ENCODE assay signal across 8 cellular contexts in the genomic region with DNA sequence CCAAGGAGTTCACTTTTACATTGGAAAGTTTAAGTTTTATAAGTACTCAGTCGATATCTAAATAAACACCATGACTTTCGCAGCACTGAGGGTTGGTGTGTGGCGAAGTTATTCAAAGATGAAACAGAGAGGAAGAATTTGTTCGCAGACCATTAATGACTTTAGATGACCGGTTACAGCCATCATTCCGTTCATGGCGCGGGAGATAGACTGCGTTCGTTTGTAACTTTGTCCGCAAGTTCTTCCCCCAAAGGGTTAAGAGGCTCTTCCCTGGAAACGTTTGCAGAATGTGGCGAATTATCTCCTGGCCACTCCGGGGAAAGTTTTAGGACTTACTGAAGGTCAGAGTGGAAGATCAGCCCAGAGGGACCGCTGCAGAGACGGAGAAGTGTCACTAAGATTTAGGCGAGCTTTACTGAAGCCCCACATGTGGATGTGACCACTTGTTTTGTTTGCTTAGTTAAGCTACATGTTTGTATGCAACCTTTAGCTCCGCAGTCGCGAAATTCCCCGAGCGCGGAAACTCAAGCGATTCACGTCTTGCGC.
A peak's percentile ranks its signal among the peaks of the same experiment; 100 is the strongest.
DNase-seq lines count a peak whose midpoint lies in the region; ATAC-seq and TF ChIP-seq lines count a peak whose summit lies in the region.

No MANE protein-coding gene starts in this region.

- peaks cover 19% of the 10 kb centered on the region for H3K4me1 Mint-ChIP-seq in activated T-cell treated with anti-CD3 and anti-CD28 coated beads, Interleukin-2, amount 50 U/mL, for 24 hours (ENCODE audit: low read depth)

- peak overlapping the region; percentile 33 for H3K4me3 Mint-ChIP-seq in activated T-cell treated with anti-CD3 and anti-CD28 coated beads, Interleukin-2, amount 50 U/mL, for 24 hours

- peak overlapping the region; percentile 47 for H3K27ac Mint-ChIP-seq in activated T-cell treated with anti-CD3 and anti-CD28 coated beads, Interleukin-2, amount 50 U/mL, for 24 hours

- ATAC-seq in HG02678 (IDR thresholded peaks at IDR 0.05; ENCODE audit: unreplicated experiment) = no peak

- H3K9me3 Mint-ChIP-seq in activated T-cell treated with anti-CD3 and anti-CD28 coated beads, Interleukin-2, amount 50 U/mL, for 24 hours = no peaks in the 10 kb centered on the region

- no peaks in the 10 kb centered on the region for H3K36me3 Mint-ChIP-seq in activated T-cell treated with anti-CD3 and anti-CD28 coated beads, Interleukin-2, amount 50 U/mL, for 24 hours (ENCODE audit: low read depth)

- no peak for DNase-seq in activated T-cell treated with anti-CD3 and anti-CD28 coated beads, Interleukin-2, amount 50 U/mL, for 24 hours
- DNase-seq in activated T-cell treated with anti-CD3 and anti-CD28 coated beads, Interleukin-2, amount 50 U/mL, for 1 hour = no peak
- peak; percentile 28 for DNase-seq in stimulated activated CD8-positive, alpha-beta memory T cell treated with anti-CD3 and anti-CD28 coated beads, Interleukin-4, amount 100 ng/mL, for 48 hours
- DNase-seq in NCI-H146 treated with DMSO at 0.1 percent for 48 hours (lab: John Stamatoyannopoulos, UW; ENCODE audit: unreplicated experiment) (no peak), NCI-H146 (lab: John Stamatoyannopoulos, UW) (no peak)

- peak overlapping the region; percentile 70 for H3K4me3 ChIP-seq in WI38 (ENCODE audit: low read depth, low read length)
- H3K4me3 ChIP-seq in iPS-11a (ENCODE audit: low read depth, low read length) = peak overlapping the region; percentile 33

- no peak for TF ChIP-seq CTCF in WI38 (IDR thresholded peaks at IDR 0.05; ENCODE audit: low read depth, low read length)

- peaks cover 83% of the 10 kb centered on the region for H3K27me3 Mint-ChIP-seq in activated T-cell treated with anti-CD3 and anti-CD28 coated beads, Interleukin-2, amount 50 U/mL, for 24 hours
